In genomic region chr15:50881121-50882048, GRCh38 we compare ENCODE assay signal across 9 cellular contexts. TPM values are rescaled to one million over a fixed set of nuclear protein-coding genes. Genes with fewer than 3 reads are reported as not detected.
DNase-seq lines count a peak whose midpoint lies in the region; ATAC-seq and TF ChIP-seq lines count a peak whose summit lies in the region.
"Had no signal": no experiment of that assay in that cellular context is flagged by ENCODE, and none has a peak within 500 bp of the region (broad histone marks: within the 10 kb centered on the region; RNA-seq: fewer than 3 reads in every experiment).

No MANE protein-coding gene starts in this region.

- ATAC-seq in stimulated activated naive CD8-positive, alpha-beta T cell treated with anti-CD3 and anti-CD28 coated beads, Interleukin-15, Interleukin-2, amounts not matched to agents 100 U/mL and 50 U/mL, for 24 hours, result no peak
- ATAC-seq in RWPE2 (ENCODE audit: low read depth) (0 out of 3 replicates have a peak, but pooled peaks have one; percentile 4), HG03469 (IDR thresholded peaks at IDR 0.05; ENCODE audit: unreplicated experiment) (no peak)

- H3K27me3 ChIP-seq in RWPE2 (ENCODE audit: insufficient read depth, poor library complexity, severe bottlenecking), result no peaks in the 10 kb centered on the region

- H3K4me3 Mint-ChIP-seq in stimulated activated naive CD8-positive, alpha-beta T cell treated with anti-CD3 and anti-CD28 coated beads, Interleukin-15, Interleukin-2, amounts not matched to agents 100 ng/mL and 50 ng/mL, for 24 hours, result no peak overlapping the region

- no peak for DNase-seq in stimulated activated naive CD8-positive, alpha-beta T cell treated with anti-CD3 and anti-CD28 coated beads, Interleukin-15, Interleukin-2, amounts not matched to agents 100 U/mL and 50 U/mL, for 24 hours
- DNase-seq in RWPE2 (ENCODE audit: low spot score) (no peak), epithelial cell of esophagus (ENCODE audit: low read depth) (peak; percentile 86), EL (no peak), ureter (ENCODE audit: low spot score) (no peak)
- no peak for DNase-seq in activated effector memory CD4-positive, alpha-beta T cell treated with anti-CD3 and anti-CD28 coated beads, Interleukin-2, amount 50 U/mL, for 16 hours

- no peaks in the 10 kb centered on the region for H3K36me3 ChIP-seq in RWPE2 (ENCODE audit: low read depth)

- H3K9me3 ChIP-seq in RWPE2 (ENCODE audit: severe bottlenecking), result no peaks in the 10 kb centered on the region

- peak overlapping the region; percentile 78 for H3K27ac Mint-ChIP-seq in stimulated activated naive CD8-positive, alpha-beta T cell treated with anti-CD3 and anti-CD28 coated beads, Interleukin-15, Interleukin-2, amounts not matched to agents 100 ng/mL and 50 ng/mL, for 24 hours

- H3K9me3 Mint-ChIP-seq in stimulated activated naive CD8-positive, alpha-beta T cell treated with anti-CD3 and anti-CD28 coated beads, Interleukin-15, Interleukin-2, amounts not matched to agents 100 ng/mL and 50 ng/mL, for 24 hours, result no peaks in the 10 kb centered on the region

- TF ChIP-seq CTCF in RWPE2 (IDR thresholded peaks at IDR 0.05; ENCODE audit: poor library complexity, severe bottlenecking), result no peak
- no peak for TF ChIP-seq CTCF in epithelial cell of esophagus (IDR thresholded peaks at IDR 0.05; ENCODE audit: insufficient read depth, low read depth, low read length, missing control alignments)

- H3K4me3 ChIP-seq in RWPE2 (ENCODE audit: severe bottlenecking) (no peak overlapping the region), epithelial cell of esophagus (ENCODE audit: low read length) (no peak overlapping the region)

- H3K27me3 Mint-ChIP-seq in stimulated activated naive CD8-positive, alpha-beta T cell treated with anti-CD3 and anti-CD28 coated beads, Interleukin-15, Interleukin-2, amounts not matched to agents 100 ng/mL and 50 ng/mL, for 24 hours, result no peaks in the 10 kb centered on the region

- H3K4me1 Mint-ChIP-seq in stimulated activated naive CD8-positive, alpha-beta T cell treated with anti-CD3 and anti-CD28 coated beads, Interleukin-15, Interleukin-2, amounts not matched to agents 100 ng/mL and 50 ng/mL, for 24 hours (ENCODE audit: low read depth), result peaks cover 90% of the 10 kb centered on the region

- peak overlapping the region; percentile 63 for H3K27ac ChIP-seq in RWPE2 (ENCODE audit: poor library complexity, severe bottlenecking)
- H3K27ac ChIP-seq: parathyroid adenoma had no signal

- no peaks in the 10 kb centered on the region for H3K36me3 Mint-ChIP-seq in stimulated activated naive CD8-positive, alpha-beta T cell treated with anti-CD3 and anti-CD28 coated beads, Interleukin-15, Interleukin-2, amounts not matched to agents 100 ng/mL and 50 ng/mL, for 24 hours (ENCODE audit: low read depth)

- H3K4me1 ChIP-seq in RWPE2 (ENCODE audit: insufficient read depth, poor library complexity, severe bottlenecking), result peaks cover 42% of the 10 kb centered on the region
- H3K4me1 ChIP-seq: parathyroid adenoma had no signal

RNA-seq across cellular contexts. Expression of gene AP4E1, which starts 27.1 kb away (rescaled TPM):
- total RNA-seq in ureter, result 12.4 TPM
